Comparison of ENCODE assay signal across 10 cellular contexts in genomic region chr15:91965501-91966180, GRCh38.
DNase-seq lines count a peak whose midpoint lies in the region; ATAC-seq, FAIRE-seq and TF ChIP-seq lines count a peak whose summit lies in the region.
"Had no signal": no experiment of that assay in that cellular context is flagged by ENCODE, and none has a peak within 500 bp of the region (broad histone marks: within the 10 kb centered on the region; RNA-seq: fewer than 3 reads in every experiment).

No MANE protein-coding gene starts in this region.

- FAIRE-seq in HTR-8/SVneo (lab: Jason Lieb, UNC): peak; percentile 28
- FAIRE-seq in bronchial epithelial cell (lab: Jason Lieb, UNC): peak; percentile 90

- peak overlapping the region; percentile 18 for H3K27ac ChIP-seq in lower lobe of right lung

- no peaks in the 10 kb centered on the region for H3K27me3 ChIP-seq in bronchial epithelial cell (ENCODE audit: control insufficient read depth, insufficient read depth, low read length)
- no peaks in the 10 kb centered on the region for H3K27me3 ChIP-seq in lower lobe of right lung (ENCODE audit: low read depth)

- H3K4me3 ChIP-seq in bronchial epithelial cell (ENCODE audit: low read depth, low read length) (no peak overlapping the region), lower lobe of right lung (no peak overlapping the region)

- intact Hi-C loops in lower lobe of right lung (cut with DNase I): no loop called here

- peaks cover 57% of the 10 kb centered on the region for H3K4me1 ChIP-seq in lower lobe of right lung

- TF ChIP-seq CTCF in bronchial epithelial cell (IDR thresholded peaks at IDR 0.05; ENCODE audit: insufficient read depth, low read length, severe bottlenecking) (no peak), lower lobe of right lung (IDR thresholded peaks at IDR 0.05) (no peak)

- DNase-seq in Ammon's horn (ENCODE audit: low spot score) (peak; percentile 46), HTR-8/SVneo (ENCODE audit: insufficient read length, low spot score) (peak; percentile 62), bronchial epithelial cell (ENCODE audit: low read depth) (peak; percentile 93), lower lobe of right lung (no peak), NCI-H187 treated with DMSO at 0.1 percent for 48 hours (lab: John Stamatoyannopoulos, UW) (no peak), NOMO-1 treated with dmso at 0.1 percent for 144 hours (lab: John Stamatoyannopoulos, UW; ENCODE audit: unreplicated experiment) (no peak)
- no peak for DNase-seq in stimulated activated CD4-positive, alpha-beta T cell treated with anti-CD3 and anti-CD28 coated beads, Interleukin-2, amount 100 ng/mL, for 48 hours
- no peak for DNase-seq in stimulated activated CD4-positive, alpha-beta T cell treated with anti-CD3 and anti-CD28 coated beads, Interleukin-15, amount 100 ng/mL, for 24 hours
- DNase-seq: NCI-H2227 treated with DMSO at 0.1 percent for 48 hours had no signal

- peak; percentile 33 to 40 for ATAC-seq in lower lobe of right lung
- ATAC-seq: stimulated activated effector memory CD8-positive, alpha-beta T cell treated with anti-CD3 and anti-CD28 coated beads, Interleukin-12 subunit alpha, Interleukin-12 subunit beta, amount 100 ng/mL, for 72 hours had no signal

- H3K36me3 ChIP-seq in bronchial epithelial cell (ENCODE audit: control insufficient read depth, insufficient read depth, low read length) (no peaks in the 10 kb centered on the region), lower lobe of right lung (no peaks in the 10 kb centered on the region)

- no peaks in the 10 kb centered on the region for H3K9me3 ChIP-seq in lower lobe of right lung

Comparison
In these comparisons a context has a peak if more than half of its experiments do, and no peak if none do; other contexts are left out.
1. DNase-seq: peak in Ammon's horn (single experiment), HTR-8/SVneo (single experiment) and bronchial epithelial cell (single experiment); none in lower lobe of right lung (single experiment), NCI-H187 treated with DMSO at 0.1 percent for 48 hours (single experiment), stimulated activated CD4-positive, alpha-beta T cell treated with anti-CD3 and anti-CD28 coated beads, Interleukin-2, amount 100 ng/mL, for 48 hours (0 of 2), stimulated activated CD4-positive, alpha-beta T cell treated with anti-CD3 and anti-CD28 coated beads, Interleukin-15, amount 100 ng/mL, for 24 hours (single experiment) and NOMO-1 treated with dmso at 0.1 percent for 144 hours (single experiment).